Comparison of ENCODE assay signal across 9 cellular contexts in the genomic region with DNA sequence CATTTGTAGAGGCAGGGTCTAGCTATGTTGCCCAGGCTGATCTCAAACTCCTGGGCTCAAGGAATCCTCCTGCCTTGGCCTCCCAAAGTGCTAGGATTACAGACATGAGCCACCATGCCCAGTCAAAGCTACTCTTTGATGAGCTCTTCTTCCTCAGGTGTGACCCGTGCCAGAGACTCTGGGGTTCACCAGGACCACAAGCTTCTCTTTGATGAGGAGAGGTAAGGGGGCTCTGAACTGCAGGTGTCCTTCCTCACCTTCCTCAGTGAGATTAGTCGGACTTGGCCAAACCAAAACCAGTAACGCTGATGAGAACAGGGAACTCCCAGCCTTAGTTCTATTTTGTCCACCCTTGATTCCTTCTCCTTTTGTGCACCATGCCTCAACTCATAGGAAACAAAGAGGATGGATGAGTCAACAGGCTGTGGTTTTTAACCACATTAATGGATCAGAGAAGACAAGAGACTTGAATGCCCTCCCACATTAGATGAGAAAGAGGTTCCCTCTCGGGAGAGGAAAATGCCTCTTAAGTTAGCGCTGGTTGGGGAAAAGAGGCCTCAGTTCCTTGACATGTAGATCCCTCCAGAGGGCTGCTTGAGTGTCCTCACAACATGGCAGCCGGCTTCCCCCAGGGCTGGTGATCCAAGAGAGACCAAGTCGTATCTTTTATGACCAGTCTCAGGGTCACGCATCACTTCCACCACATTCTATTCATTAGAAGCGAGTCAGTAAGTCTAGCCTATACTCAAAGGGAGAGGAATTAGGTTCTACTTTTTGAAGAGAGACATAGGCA. TPM values are rescaled to one million over a fixed set of nuclear protein-coding genes. Genes with fewer than 3 reads are reported as not detected.
A peak's percentile ranks its signal among the peaks of the same experiment; 100 is the strongest.
DNase-seq lines count a peak whose midpoint lies in the region; ATAC-seq and TF ChIP-seq lines count a peak whose summit lies in the region.
"Had no signal": no experiment of that assay in that cellular context is flagged by ENCODE, and none has a peak within 500 bp of the region (broad histone marks: within the 10 kb centered on the region; RNA-seq: fewer than 3 reads in every experiment).

No MANE protein-coding gene starts in this region.

- no peaks in the 10 kb centered on the region for H3K79me2 ChIP-seq in H9 (ENCODE audit: insufficient read depth, low read length)

- H3K23ac ChIP-seq in H9 (ENCODE audit: insufficient read length, low read depth, low read length): no peak overlapping the region

- no peaks in the 10 kb centered on the region for H4K20me1 ChIP-seq in H9 (ENCODE audit: control insufficient read depth, insufficient read depth, insufficient read length)

- no peak overlapping the region for H3K4ac ChIP-seq in H9 (ENCODE audit: low read depth, low read length)

- H3K23me2 ChIP-seq in H9 (ENCODE audit: insufficient read length, low read depth, low read length, poor library complexity, severe bottlenecking): peaks cover 4% of the 10 kb centered on the region

- no peak overlapping the region for H2BK5ac ChIP-seq in H9 (ENCODE audit: insufficient read length, low read length)

- H3K56ac ChIP-seq in H9 (ENCODE audit: insufficient read length, low read depth, low read length): no peak overlapping the region

- H3K18ac ChIP-seq in H9 (ENCODE audit: insufficient read length, low read depth, low read length): no peak overlapping the region

- peak; percentile 56 for DNase-seq in activated T-cell treated with anti-CD3 and anti-CD28 coated beads, Interleukin-2, amount 50 U/mL, for 24 hours
- DNase-seq in activated T-cell treated with anti-CD3 and anti-CD28 coated beads for 4 hours: no peak
- no peak for DNase-seq in T-helper 17 cell
- no peak for DNase-seq in H9
- DNase-seq in GM10266 (ENCODE audit: extremely low spot score): no peak
- DNase-seq: DMS153 had no signal

- H3K9me3 Mint-ChIP-seq in activated T-cell treated with anti-CD3 and anti-CD28 coated beads, Interleukin-2, amount 50 U/mL, for 24 hours: no peaks in the 10 kb centered on the region
- H3K9me3 Mint-ChIP-seq in stimulated activated naive CD8-positive, alpha-beta T cell treated with anti-CD3 and anti-CD28 coated beads, Interleukin-15, Interleukin-2, amounts not matched to agents 100 ng/mL and 50 ng/mL, for 24 hours: no peaks in the 10 kb centered on the region
- no peaks in the 10 kb centered on the region for H3K9me3 Mint-ChIP-seq in H9

- no peak overlapping the region for H3K27ac ChIP-seq in H9 (ENCODE audit: insufficient read length, low read depth, low read length)

- no peak overlapping the region for H2BK15ac ChIP-seq in H9 (ENCODE audit: low read depth, low read length)

- no peak overlapping the region for H3K9ac ChIP-seq in H9 (ENCODE audit: extremely low read depth, insufficient read length, low read length)

- peaks cover 25% of the 10 kb centered on the region for H3K4me1 Mint-ChIP-seq in activated T-cell treated with anti-CD3 and anti-CD28 coated beads, Interleukin-2, amount 50 U/mL, for 24 hours (ENCODE audit: low read depth)
- peaks cover 13% of the 10 kb centered on the region for H3K4me1 Mint-ChIP-seq in T-helper 17 cell
- H3K4me1 Mint-ChIP-seq in stimulated activated naive CD8-positive, alpha-beta T cell treated with anti-CD3 and anti-CD28 coated beads, Interleukin-15, Interleukin-2, amounts not matched to agents 100 ng/mL and 50 ng/mL, for 24 hours (ENCODE audit: low read depth): peaks cover 20% of the 10 kb centered on the region
- H3K4me1 Mint-ChIP-seq in H9: peaks cover 6 to 9% of the 10 kb centered on the region in 2 experiments

- H3K27me3 Mint-ChIP-seq in activated T-cell treated with anti-CD3 and anti-CD28 coated beads, Interleukin-2, amount 50 U/mL, for 24 hours: peaks cover 34% of the 10 kb centered on the region
- H3K27me3 Mint-ChIP-seq in T-helper 17 cell (peaks cover 12% of the 10 kb centered on the region), H9 (ENCODE audit: low read depth) (peaks cover 3% of the 10 kb centered on the region)
- H3K27me3 Mint-ChIP-seq in stimulated activated naive CD8-positive, alpha-beta T cell treated with anti-CD3 and anti-CD28 coated beads, Interleukin-15, Interleukin-2, amounts not matched to agents 100 ng/mL and 50 ng/mL, for 24 hours: peaks cover 22% of the 10 kb centered on the region

- no peak overlapping the region for H2AK5ac ChIP-seq in H9 (ENCODE audit: insufficient read length, low read length)

- H2BK120ac ChIP-seq in H9 (ENCODE audit: low read depth, low read length, poor library complexity, severe bottlenecking): no peak overlapping the region

- H3K36me3 Mint-ChIP-seq in activated T-cell treated with anti-CD3 and anti-CD28 coated beads, Interleukin-2, amount 50 U/mL, for 24 hours (ENCODE audit: low read depth): no peaks in the 10 kb centered on the region
- no peaks in the 10 kb centered on the region for H3K36me3 Mint-ChIP-seq in T-helper 17 cell (ENCODE audit: low read depth)
- H3K36me3 Mint-ChIP-seq in stimulated activated naive CD8-positive, alpha-beta T cell treated with anti-CD3 and anti-CD28 coated beads, Interleukin-15, Interleukin-2, amounts not matched to agents 100 ng/mL and 50 ng/mL, for 24 hours (ENCODE audit: low read depth): no peaks in the 10 kb centered on the region
- H3K36me3 Mint-ChIP-seq in H9 (ENCODE audit: insufficient read depth in 1 of 3, low read depth in 3 of 3): no peaks in the 10 kb centered on the region; a peak in 1 of 7 replicates

- TF ChIP-seq CTCF in H9 (conservative IDR thresholded peaks at IDR 0.05) (no peak), GM10266 (IDR thresholded peaks at IDR 0.05; ENCODE audit: control insufficient read depth, insufficient read depth, low read depth, missing control alignments) (no peak)

- H2AFZ ChIP-seq in H9 (ENCODE audit: low read length): no peak overlapping the region

- no peak overlapping the region for H4K8ac ChIP-seq in H9 (replicated peaks; ENCODE audit: insufficient read length, low read depth, low read length)

- H2BK12ac ChIP-seq in H9 (ENCODE audit: insufficient read length, low read depth, low read length): no peak overlapping the region

- peak overlapping the region; percentile 38 for H3K4me3 Mint-ChIP-seq in activated T-cell treated with anti-CD3 and anti-CD28 coated beads, Interleukin-2, amount 50 U/mL, for 24 hours
- H3K4me3 Mint-ChIP-seq in T-helper 17 cell (peak overlapping the region; percentile 64), H9 (no peak overlapping the region)
- peak overlapping the region; percentile 21 for H3K4me3 Mint-ChIP-seq in stimulated activated naive CD8-positive, alpha-beta T cell treated with anti-CD3 and anti-CD28 coated beads, Interleukin-15, Interleukin-2, amounts not matched to agents 100 ng/mL and 50 ng/mL, for 24 hours

- H3K9me3 ChIP-seq in T-helper 17 cell (ENCODE audit: control insufficient read depth, low read length, poor library complexity, severe bottlenecking): no peaks in the 10 kb centered on the region
- no peaks in the 10 kb centered on the region for H3K9me3 ChIP-seq in H9 (ENCODE audit: control insufficient read depth, low read depth, low read length)

- no peaks in the 10 kb centered on the region; the same call in 1 of the 2 replicates for H3K4me1 ChIP-seq in H9 (ENCODE audit: insufficient read depth, low read length)

- H3K27me3 ChIP-seq in H9 (ENCODE audit: insufficient read depth, low read length): no peaks in the 10 kb centered on the region

- peak overlapping the region; percentile 88 for H3K27ac Mint-ChIP-seq in activated T-cell treated with anti-CD3 and anti-CD28 coated beads, Interleukin-2, amount 50 U/mL, for 24 hours
- H3K27ac Mint-ChIP-seq in T-helper 17 cell: no peak overlapping the region
- H3K27ac Mint-ChIP-seq in stimulated activated naive CD8-positive, alpha-beta T cell treated with anti-CD3 and anti-CD28 coated beads, Interleukin-15, Interleukin-2, amounts not matched to agents 100 ng/mL and 50 ng/mL, for 24 hours: peak overlapping the region; percentile 86
- no peak overlapping the region; a peak in 1 of 7 replicates for H3K27ac Mint-ChIP-seq in H9

- no peak overlapping the region for H3K4me2 ChIP-seq in H9 (ENCODE audit: insufficient read depth, insufficient read length, low read length)

- WGBS in H9 (ENCODE audit: extremely low coverage, insufficient read length, low lambda C conversion rate): no CpG with 5 or more reads among the region's 9 CpGs

- no peak overlapping the region for H3K14ac ChIP-seq in H9 (ENCODE audit: insufficient read depth, low read length)

- no peaks in the 10 kb centered on the region for H3K79me1 ChIP-seq in H9 (ENCODE audit: insufficient read depth, low read depth, low read length, poor library complexity, severe bottlenecking)

- ATAC-seq in T-helper 17 cell: peak; percentile 82
- ATAC-seq in esophagus mucosa: peak; percentile 73
- ATAC-seq in HG03097 (IDR thresholded peaks at IDR 0.05; ENCODE audit: low FRiP score, unreplicated experiment): no peak

- H2BK20ac ChIP-seq in H9 (ENCODE audit: low read depth, low read length, poor library complexity, severe bottlenecking): no peak overlapping the region

- H3T11ph ChIP-seq in H9 (ENCODE audit: low read length): no peak overlapping the region

- no peak overlapping the region for H4K91ac ChIP-seq in H9 (ENCODE audit: insufficient read length, low read depth, low read length)

- no peak overlapping the region for H4K5ac ChIP-seq in H9 (ENCODE audit: insufficient read length, low read depth, low read length)

RNA-seq across cellular contexts. Expression of a gene that starts 25.7 kb away (rescaled TPM):
- total RNA-seq in T-helper 17 cell: 10 to 100 TPM; 27.3 to 28.8 TPM
- total RNA-seq in esophagus mucosa: 23.4 TPM
- total RNA-seq in H9 (2021): 37.5 and 38.6 TPM in 2 replicates

RNA-seq across cellular contexts. Expression of a gene that starts 31.8 kb away (rescaled TPM):
- total RNA-seq in T-helper 17 cell (under 1 TPM; 0.17 to 0.99 TPM), esophagus mucosa (3.2 TPM), H9 (2021) (2.4 and 3.3 TPM in 2 replicates)

Comparison
In these comparisons a context has a peak if more than half of its experiments do, and no peak if none do; other contexts are left out.
1. H3K27ac Mint-ChIP-seq: peak in activated T-cell treated with anti-CD3 and anti-CD28 coated beads, Interleukin-2, amount 50 U/mL, for 24 hours (single experiment) and stimulated activated naive CD8-positive, alpha-beta T cell treated with anti-CD3 and anti-CD28 coated beads, Interleukin-15, Interleukin-2, amounts not matched to agents 100 ng/mL and 50 ng/mL, for 24 hours (single experiment); none in T-helper 17 cell (single experiment) and H9 (0 of 3).
2. H3K4me3 Mint-ChIP-seq: peak in activated T-cell treated with anti-CD3 and anti-CD28 coated beads, Interleukin-2, amount 50 U/mL, for 24 hours (single experiment), T-helper 17 cell (single experiment) and stimulated activated naive CD8-positive, alpha-beta T cell treated with anti-CD3 and anti-CD28 coated beads, Interleukin-15, Interleukin-2, amounts not matched to agents 100 ng/mL and 50 ng/mL, for 24 hours (single experiment); none in H9 (0 of 2).